17 cellular contexts compared by ENCODE assay signal in the genomic region with DNA sequence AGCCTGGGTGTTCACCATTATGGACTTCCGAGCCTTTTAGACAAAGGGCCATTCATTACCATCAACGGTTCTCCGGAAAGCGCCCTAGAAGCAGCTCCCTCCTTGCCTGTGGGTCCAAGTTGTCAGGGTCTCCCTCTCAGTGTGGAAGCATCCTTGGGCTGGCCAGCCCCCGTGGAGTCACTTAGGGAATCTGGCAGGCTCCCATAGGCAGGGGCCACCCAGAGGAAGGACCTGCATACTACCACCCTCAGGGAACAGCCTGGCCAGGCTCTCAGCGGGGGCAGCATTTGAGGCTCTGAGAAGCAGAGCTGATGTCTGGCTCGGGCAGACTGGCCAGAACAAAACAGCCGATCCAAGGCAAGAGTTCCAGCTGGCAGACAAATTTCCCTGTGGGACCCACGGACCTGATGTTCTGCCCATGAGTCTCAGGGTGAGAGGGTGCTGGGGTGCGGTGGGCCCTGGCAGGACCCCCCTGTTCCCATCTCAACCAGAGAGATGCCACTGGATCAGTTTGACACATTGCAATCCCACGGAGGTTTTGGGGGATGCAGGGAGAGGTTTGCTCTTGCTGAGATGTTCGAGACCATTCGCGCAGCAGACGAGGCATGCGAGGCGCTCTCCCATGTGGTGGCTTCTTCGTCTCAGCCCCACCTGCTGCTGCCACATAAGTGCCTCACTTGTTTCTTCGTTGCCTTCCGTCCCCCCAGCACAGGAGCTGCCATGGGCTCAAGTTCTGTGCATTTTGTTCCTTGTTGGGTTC.
"Had no signal": no experiment of that assay in that cellular context is flagged by ENCODE, and none has a peak within 500 bp of the region (broad histone marks: within the 10 kb centered on the region; RNA-seq: fewer than 3 reads in every experiment).

No MANE protein-coding gene starts in this region.

- H3K27ac Mint-ChIP-seq: activated CD8-positive, alpha-beta memory T cell treated with anti-CD3 and anti-CD28 coated beads, Interleukin-2, amount 10 ng/mL, durations not matched to agents 7 days and 5 days; activated naive CD8-positive, alpha-beta T cell; activated T-cell treated with anti-CD3 and anti-CD28 coated beads, Interleukin-2, amount 50 U/mL, for 24 hours; memory B cell; stimulated activated effector memory CD8-positive, alpha-beta T cell treated with anti-CD3 and anti-CD28 coated beads, Interleukin-12 subunit alpha, Interleukin-12 subunit beta, amount 100 ng/mL, for 72 hours had no signal

- ATAC-seq: activated CD8-positive, alpha-beta memory T cell treated with anti-CD3 and anti-CD28 coated beads, Interleukin-2, amount 10 ng/mL, durations not matched to agents 7 days and 5 days; esophagus mucosa; SK-N-SH treated with all-trans-retinoic acid at 6 μM for 48 hours; stimulated activated effector memory CD8-positive, alpha-beta T cell treated with anti-CD3 and anti-CD28 coated beads, Interleukin-12 subunit alpha, Interleukin-12 subunit beta, amount 100 ng/mL, for 72 hours had no signal

- H3K4me2 ChIP-seq: smooth muscle cell had no signal

- DNase-seq: activated CD4-positive, alpha-beta T cell treated with anti-CD3 and anti-CD28 coated beads, Interleukin-2, amount 50 U/mL, for 4 hours; activated CD4-positive, CD25-positive, alpha-beta regulatory T cell; activated CD8-positive, alpha-beta memory T cell treated with anti-CD3 and anti-CD28 coated beads, Interleukin-2, amount 10 ng/mL, durations not matched to agents 7 days and 5 days; activated effector memory CD4-positive, alpha-beta T cell treated with anti-CD3 and anti-CD28 coated beads, Interleukin-2, amount 50 U/mL, for 16 hours; activated T-cell treated with anti-CD3 and anti-CD28 coated beads, Interleukin-2, amount 50 U/mL, for 24 hours; glutamatergic neuron; ovary; retina had no signal

- H3K9me3 ChIP-seq: breast epithelium, ovary, tibial nerve had no signal

- H3K9me3 Mint-ChIP-seq: activated T-cell treated with anti-CD3 and anti-CD28 coated beads, Interleukin-2, amount 50 U/mL, for 24 hours; memory B cell; stimulated activated effector memory CD8-positive, alpha-beta T cell treated with anti-CD3 and anti-CD28 coated beads, Interleukin-12 subunit alpha, Interleukin-12 subunit beta, amount 100 ng/mL, for 72 hours had no signal

- H3K4me1 Mint-ChIP-seq: activated CD8-positive, alpha-beta memory T cell treated with anti-CD3 and anti-CD28 coated beads, Interleukin-2, amount 10 ng/mL, durations not matched to agents 7 days and 5 days; memory B cell had no signal

- H3K27ac ChIP-seq: dorsolateral prefrontal cortex, ovary had no signal

- H3K36me3 ChIP-seq: breast epithelium, ovary, tibial nerve had no signal

- H3K4me3 Mint-ChIP-seq: activated CD8-positive, alpha-beta memory T cell treated with anti-CD3 and anti-CD28 coated beads, Interleukin-2, amount 10 ng/mL, durations not matched to agents 7 days and 5 days; activated naive CD8-positive, alpha-beta T cell; activated T-cell treated with anti-CD3 and anti-CD28 coated beads, Interleukin-2, amount 50 U/mL, for 24 hours; memory B cell; stimulated activated effector memory CD8-positive, alpha-beta T cell treated with anti-CD3 and anti-CD28 coated beads, Interleukin-12 subunit alpha, Interleukin-12 subunit beta, amount 100 ng/mL, for 72 hours had no signal

- H3K27me3 Mint-ChIP-seq: activated CD8-positive, alpha-beta memory T cell treated with anti-CD3 and anti-CD28 coated beads, Interleukin-2, amount 10 ng/mL, durations not matched to agents 7 days and 5 days; activated naive CD8-positive, alpha-beta T cell; activated T-cell treated with anti-CD3 and anti-CD28 coated beads, Interleukin-2, amount 50 U/mL, for 24 hours had no signal

- H3K4me1 ChIP-seq: breast epithelium had no signal

- H3K4me3 ChIP-seq: breast epithelium, ovary, smooth muscle cell, tibial nerve had no signal

- H3K36me3 Mint-ChIP-seq: activated CD8-positive, alpha-beta memory T cell treated with anti-CD3 and anti-CD28 coated beads, Interleukin-2, amount 10 ng/mL, durations not matched to agents 7 days and 5 days; activated naive CD8-positive, alpha-beta T cell; memory B cell; stimulated activated effector memory CD8-positive, alpha-beta T cell treated with anti-CD3 and anti-CD28 coated beads, Interleukin-12 subunit alpha, Interleukin-12 subunit beta, amount 100 ng/mL, for 72 hours had no signal

- H3K27me3 ChIP-seq: breast epithelium, dorsolateral prefrontal cortex, ovary, tibial nerve had no signal
